ENCODE assay signal across 8 cellular contexts in the genomic region with DNA sequence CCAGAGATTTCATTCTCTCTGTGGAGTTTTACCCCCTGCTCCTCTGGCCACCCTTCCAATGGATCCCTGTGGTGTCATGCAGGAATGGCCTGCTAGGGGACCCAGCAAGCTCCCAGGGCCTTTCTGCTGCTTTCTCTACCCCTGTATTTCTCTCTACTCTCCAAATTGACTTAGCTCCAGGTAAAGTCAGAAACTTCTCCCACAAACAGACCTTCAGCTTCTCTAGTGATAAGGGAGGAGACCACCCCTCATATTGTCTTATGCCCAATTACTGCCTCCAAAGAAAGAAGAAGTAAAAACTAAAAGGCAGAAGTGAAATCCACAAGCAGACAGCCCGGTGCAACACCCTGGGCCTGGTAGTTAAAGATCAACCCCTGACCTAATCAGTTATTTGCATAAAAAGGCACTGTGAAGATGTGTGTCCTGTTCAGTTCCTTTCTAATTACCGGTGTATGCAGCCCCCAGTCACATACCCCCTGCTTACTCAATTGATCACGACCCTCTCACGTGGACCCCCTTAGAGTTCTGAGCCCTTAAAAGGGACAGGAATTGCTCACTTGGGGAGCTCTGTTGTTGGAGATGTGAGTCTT.
A peak's percentile ranks its signal among the peaks of the same experiment; 100 is the strongest.
DNase-seq lines count a peak whose midpoint lies in the region; ATAC-seq and TF ChIP-seq lines count a peak whose summit lies in the region.
"Not testable (repeated sequence)": the region's sequence is repeated elsewhere in the genome, so short reads cannot be mapped to it uniquely, and the experiment has no call there.

No MANE protein-coding gene starts in this region.

- not testable (repeated sequence) for H3K9me3 ChIP-seq in OCI-LY7 (ENCODE audit: low read length); lower lobe of right lung

- POLR2A ChIA-PET in OCI-LY7 (lab: Charles Lee): interaction anchor here (0.6 to 1.1 kb wide), 3 partner anchors 9 to 1932 kb away, joined by 3 to 5 read pairs (median 3); no protein-coding TSS in a partner anchor

- TF ChIP-seq CTCF in OCI-LY7 (conservative IDR thresholded peaks at IDR 0.05; ENCODE audit: low read length); lower lobe of right lung (IDR thresholded peaks at IDR 0.05): not testable (repeated sequence)

- H3K27ac ChIP-seq in OCI-LY7 (ENCODE audit: low read depth, low read length, poor library complexity, severe bottlenecking) (peak overlapping the region; percentile 86), lower lobe of right lung (peak overlapping the region; percentile 13)

- H4K20me1 ChIP-seq in OCI-LY7 (ENCODE audit: insufficient read depth, low read length): not testable (repeated sequence)

- intact Hi-C loops in OCI-LY7 (cut with micrococcal nuclease; ENCODE audit: unreplicated experiment): loop anchor here (1.0 kb wide), 1 partner anchor 363 kb away; no protein-coding TSS in a partner anchor
- intact Hi-C loops in lower lobe of right lung (cut with DNase I): not testable (repeated sequence)

- H3K4me3 ChIP-seq in OCI-LY7 (ENCODE audit: low read depth, low read length, poor library complexity, severe bottlenecking): peak overlapping the region; percentile 35
- H3K4me3 ChIP-seq in lower lobe of right lung: not testable (repeated sequence)

- not testable (repeated sequence) for H3K79me2 ChIP-seq in OCI-LY7 (ENCODE audit: insufficient read depth, low read depth, low read length)

- H3K27me3 ChIP-seq in lower lobe of right lung (ENCODE audit: low read depth): not testable (repeated sequence)

- peak; percentile 72 for ATAC-seq in GM18861 (IDR thresholded peaks at IDR 0.05; ENCODE audit: unreplicated experiment)
- ATAC-seq in GM19452 (IDR thresholded peaks at IDR 0.05; ENCODE audit: unreplicated experiment): peak; percentile 76
- peak; percentile 56 for ATAC-seq in GM21825 (IDR thresholded peaks at IDR 0.05; ENCODE audit: unreplicated experiment)
- ATAC-seq in HG03039 (IDR thresholded peaks at IDR 0.05; ENCODE audit: unreplicated experiment): peak; percentile 64
- ATAC-seq in HG03460 (IDR thresholded peaks at IDR 0.05; ENCODE audit: unreplicated experiment): peak; percentile 70
- ATAC-seq in lower lobe of right lung: not testable (repeated sequence)

- not testable (repeated sequence) for H3K9me2 ChIP-seq in OCI-LY7 (ENCODE audit: insufficient read depth, low read length)

- CTCF ChIA-PET in OCI-LY7 (lab: Charles Lee; ENCODE audit: unreplicated experiment): not testable (repeated sequence)

- H3K36me3 ChIP-seq in OCI-LY7 (ENCODE audit: insufficient read depth, low read length); lower lobe of right lung: not testable (repeated sequence)

- peak; percentile 33 for DNase-seq in CD1c-positive myeloid dendritic cell (ENCODE audit: extremely low spot score)
- peak; percentile 74 for DNase-seq in OCI-LY7 (ENCODE audit: low spot score)
- DNase-seq in lower lobe of right lung: not testable (repeated sequence)

- not testable (repeated sequence) for BruUV-seq in OCI-LY7 (replicated peaks; lab: Mats Ljungman, UMichigan)

- peak overlapping the region; percentile 48 for H3K4me2 ChIP-seq in OCI-LY7 (ENCODE audit: low read length)

- peaks cover 55% of the 10 kb centered on the region for H3K4me1 ChIP-seq in OCI-LY7 (ENCODE audit: insufficient read depth, low read length, poor library complexity, severe bottlenecking)
- H3K4me1 ChIP-seq in lower lobe of right lung: not testable (repeated sequence)

- H2AFZ ChIP-seq in OCI-LY7 (ENCODE audit: low read length): peak overlapping the region; percentile 85; the same call in 1 of the 2 replicates
